1 cellular context compared by ENCODE assay signal in genomic region chr7:144384071-144384470, GRCh38.
TF ChIP-seq lines count a peak whose summit lies in the region.

No MANE protein-coding gene starts in this region.

TF ChIP-seq in K562, 482 proteins besides CTCF, POLR2A, EP300 and RAD21 (continued from another document):
- TF ChIP-seq GABPA (tag; conservative IDR thresholded peaks at IDR 0.05; ENCODE audit: low read depth) (no peak), HES1 (IDR thresholded peaks at IDR 0.05; ENCODE audit: low read depth) (no peak), ZNF79 (CRISPR knock-in tag; IDR thresholded peaks at IDR 0.05; ENCODE audit: low read depth) (no peak), CBFB (CRISPR knock-in tag; IDR thresholded peaks at IDR 0.05) (no peak), MTA2 (IDR thresholded peaks at IDR 0.05; ENCODE audit: low read depth) (no peak), TBP (optimal IDR thresholded peaks at IDR 0.05; ENCODE audit: low read depth, low read length) (no peak), PHB (CRISPR knock-in tag; IDR thresholded peaks at IDR 0.05) (no peak), ZFP91 (CRISPR knock-in tag; IDR thresholded peaks at IDR 0.05) (no peak), PTBP1 (IDR thresholded peaks at IDR 0.05; ENCODE audit: low read depth, low read length) (no peak), CEBPB (tag; IDR thresholded peaks at IDR 0.05) (no peak)
